ENCODE assay signal across 24 cellular contexts in genomic region chr5:10459080-10460055, GRCh38. TPM values are rescaled to one million over a fixed set of nuclear protein-coding genes. Genes with fewer than 3 reads are reported as not detected.
DNase-seq lines count a peak whose midpoint lies in the region; ATAC-seq, FAIRE-seq and TF ChIP-seq lines count a peak whose summit lies in the region.
"Had no signal": no experiment of that assay in that cellular context is flagged by ENCODE, and none has a peak within 500 bp of the region (broad histone marks: within the 10 kb centered on the region; RNA-seq: fewer than 3 reads in every experiment).

No MANE protein-coding gene starts in this region.

- H3K27me3 ChIP-seq in left ventricle myocardium inferior (ENCODE audit: low read depth): no peaks in the 10 kb centered on the region
- H3K27me3 ChIP-seq in right atrium auricular region: no peaks in the 10 kb centered on the region
- H3K27me3 ChIP-seq in stomach: peaks cover 0 to 5% (median 0%) of the 10 kb centered on the region in 3 donors
- no peaks in the 10 kb centered on the region for H3K27me3 ChIP-seq in MG63

- DNase-seq in left ventricle myocardium inferior: no peak
- DNase-seq in right atrium auricular region (ENCODE audit: low spot score): no peak
- DNase-seq in memory B cell (ENCODE audit: low spot score in 2 of 2): no peak
- DNase-seq in urothelium cell line (ENCODE audit: low spot score): no peak
- DNase-seq in stomach: no peak
- DNase-seq in MG63: no peak
- DNase-seq: DMS79 treated with DMSO at 0.1 percent for 48 hours; H7; HFFc6; Karpas-422; NCI-H1048; NCI-H1436; NCI-H1930; NCI-H2171; NCI-H69; NK-92 treated with Interleukin-12 subunit alpha and Interleukin-12 subunit beta, amount 100 ng/mL, for 24 hours; Right ventricle myocardium superior had no signal

- H3K27ac Mint-ChIP-seq in memory B cell: peak overlapping the region; percentile 36
- H3K27ac Mint-ChIP-seq: IgD-negative memory B cell had no signal

- TF ChIP-seq CTCF in left ventricle myocardium inferior (IDR thresholded peaks at IDR 0.05; ENCODE audit: borderline replicate concordance) (no peak), right atrium auricular region (IDR thresholded peaks at IDR 0.05) (no peak), VCaP (conservative IDR thresholded peaks at IDR 0.05) (no peak), stomach (IDR thresholded peaks at IDR 0.05) (no peak)

- H3K4me3 ChIP-seq in left ventricle myocardium inferior (no peak overlapping the region), right atrium auricular region (no peak overlapping the region), stomach (no peak overlapping the region), MG63 (no peak overlapping the region)
- H3K4me3 ChIP-seq: SK-N-MC had no signal

- H3K27me3 Mint-ChIP-seq in memory B cell: peaks cover 4% of the 10 kb centered on the region
- H3K27me3 Mint-ChIP-seq: IgD-negative memory B cell had no signal

- peaks cover 2% of the 10 kb centered on the region for H3K4me1 Mint-ChIP-seq in memory B cell
- H3K4me1 Mint-ChIP-seq: IgD-negative memory B cell had no signal

- peak; percentile 76 for FAIRE-seq in urothelium cell line (lab: Jason Lieb, UNC)
- FAIRE-seq: RCC 7860 had no signal

- TF ChIP-seq EP300 in stomach (IDR thresholded peaks at IDR 0.05): no peak

- no peaks in the 10 kb centered on the region for H3K9me3 ChIP-seq in left ventricle myocardium inferior (replicated peaks)
- no peaks in the 10 kb centered on the region for H3K9me3 ChIP-seq in right atrium auricular region
- H3K9me3 ChIP-seq in stomach: no peaks in the 10 kb centered on the region
- H3K9me3 ChIP-seq in MG63: no peaks in the 10 kb centered on the region

- H3K36me3 Mint-ChIP-seq in memory B cell: no peaks in the 10 kb centered on the region

- intact Hi-C loops in left ventricle myocardium inferior (cut with micrococcal nuclease): loop anchor here (10.0 kb wide), 1 partner anchor 105 kb away; the partner anchor contains the start of gene ANKRD33B
- intact Hi-C loops in stomach (cut with DNase I; ENCODE audit: low total_unique reads): no loop called here

- H3K4me3 Mint-ChIP-seq in memory B cell: no peak overlapping the region
- H3K4me3 Mint-ChIP-seq: HFFc6 had no signal

- WGBS in stomach, 5 donors: 86 to 91% (median 88%) methylated on average over 19 of the region's 19 CpGs

- ATAC-seq in memory B cell (ENCODE audit: low read depth): no peak
- ATAC-seq in HG02885 (IDR thresholded peaks at IDR 0.05; ENCODE audit: poor library complexity, unreplicated experiment): no peak

- H3K36me3 ChIP-seq in left ventricle myocardium inferior: no peaks in the 10 kb centered on the region
- no peaks in the 10 kb centered on the region for H3K36me3 ChIP-seq in right atrium auricular region
- H3K36me3 ChIP-seq in stomach: no peaks in the 10 kb centered on the region
- H3K36me3 ChIP-seq in MG63: no peaks in the 10 kb centered on the region

- H3K9me3 Mint-ChIP-seq in memory B cell: no peaks in the 10 kb centered on the region
- H3K9me3 Mint-ChIP-seq: HFFc6, IgD-negative memory B cell had no signal

- TF ChIP-seq POLR2A in stomach (IDR thresholded peaks at IDR 0.05): no peak

- H3K4me1 ChIP-seq in left ventricle myocardium inferior (peaks cover 54% of the 10 kb centered on the region), right atrium auricular region (peaks cover 0 to 44% of the 10 kb centered on the region in 2 donors), stomach (peaks cover 0 to 23% (median 15%) of the 10 kb centered on the region in 4 donors)

- H3K27ac ChIP-seq in left ventricle myocardium inferior (replicated peaks): peak overlapping the region; percentile 75
- no peak overlapping the region for H3K27ac ChIP-seq in right atrium auricular region
- peak overlapping the region; percentile 72 for H3K27ac ChIP-seq in VCaP
- H3K27ac ChIP-seq in stomach: no peak overlapping the region
- H3K27ac ChIP-seq: HL-60, SK-N-MC had no signal

RNA-seq across cellular contexts. Expression of gene ROPN1L, which starts 17.7 kb away (rescaled TPM):
- 0.38 TPM for total RNA-seq in left ventricle myocardium inferior
- 1 to 10 TPM in 1 of 2 donors, not detected in 1; 2.2 TPM for total RNA-seq in right atrium auricular region
- total RNA-seq in stomach: under 1 TPM in 1 of 5 donors, not detected in 4; 0.87 TPM
- polyA plus RNA-seq in stomach: under 1 TPM; 0.31 to 0.76 (median 0.70) TPM
- 3.0 and 5.4 TPM in 2 replicates for total RNA-seq in MG63 (2014; rRNA removed; shearing (Covaris generic); ENCODE audit: low replicate concordance)
- total RNA-seq: H7, HT1080, Right ventricle myocardium superior had no signal

Comparison
In these comparisons a context has a peak if more than half of its experiments do, and no peak if none do; other contexts are left out.
1. H3K27ac ChIP-seq: peak in left ventricle myocardium inferior (single experiment) and VCaP (single experiment); none in right atrium auricular region (0 of 2) and stomach (0 of 5).